In genomic region chr17:50329716-50330115, GRCh38 we compare ENCODE assay signal across 26 cellular contexts. TPM values are rescaled to one million over a fixed set of nuclear protein-coding genes. Genes with fewer than 3 reads are reported as not detected.
"Had no signal": no experiment of that assay in that cellular context is flagged by ENCODE, and none has a peak within 500 bp of the region (broad histone marks: within the 10 kb centered on the region; RNA-seq: fewer than 3 reads in every experiment).

No MANE protein-coding gene starts in this region.

- DNase-seq: activated CD4-positive, alpha-beta T cell treated with anti-CD3 and anti-CD28 coated beads for 36 hours; activated CD4-positive, CD25-positive, alpha-beta regulatory T cell; activated CD8-positive, alpha-beta T cell treated with anti-CD3 and anti-CD28 coated beads, Interleukin-2, amount 10 ng/mL, durations not matched to agents 7 days and 5 days; activated naive CD4-positive, alpha-beta T cell treated with Interleukin-2 at 50 U/mL for 16 hours; anterior cingulate cortex; cerebellar nuclear complex; dorsolateral prefrontal cortex; effector memory CD4-positive, alpha-beta T cell; left colon; mammary epithelial cell; midbrain; naive thymus-derived CD4-positive, alpha-beta T cell; right lobe of liver; stimulated activated CD4-positive, alpha-beta T cell treated with anti-CD3 and anti-CD28 coated beads, Interleukin-12 subunit alpha, Interleukin-12 subunit beta, amount 100 ng/mL, for 4 hours; stimulated activated CD4-positive, alpha-beta T cell treated with anti-CD3 and anti-CD28 coated beads, Interleukin-4, amount 100 ng/mL, for 1 hour; stimulated activated naive CD8-positive, alpha-beta T cell treated with anti-CD3 and anti-CD28 coated beads, Interleukin-15, amount 100 ng/mL, for 72 hours; substantia nigra; uterus had no signal

- H3K9me3 Mint-ChIP-seq: naive thymus-derived CD4-positive, alpha-beta T cell; stimulated activated naive CD8-positive, alpha-beta T cell treated with anti-CD3 and anti-CD28 coated beads, Interleukin-15, amount 100 ng/mL, for 72 hours; type B pancreatic cell had no signal

- H3K9me3 ChIP-seq: gastroesophageal sphincter, right lobe of liver, uterus had no signal

- H3K4me2 ChIP-seq: hepatocyte had no signal

- FAIRE-seq: keratinocyte had no signal

- H2AFZ ChIP-seq: hepatocyte had no signal

- H3K4me1 ChIP-seq: gastroesophageal sphincter, right lobe of liver, uterus had no signal

- H3K27ac Mint-ChIP-seq: activated CD4-positive, alpha-beta T cell treated with anti-CD3 and anti-CD28 coated beads for 36 hours; activated CD8-positive, alpha-beta T cell treated with anti-CD3 and anti-CD28 coated beads, Interleukin-2, amount 10 ng/mL, durations not matched to agents 7 days and 5 days; activated naive CD8-positive, alpha-beta T cell; type B pancreatic cell had no signal

- H3K4me3 ChIP-seq: coronary artery, dorsolateral prefrontal cortex, gastroesophageal sphincter, hepatocyte, right lobe of liver, uterus had no signal

- H3K36me3 ChIP-seq: gastroesophageal sphincter, right lobe of liver, uterus had no signal

- ATAC-seq: activated CD4-positive, alpha-beta T cell treated with anti-CD3 and anti-CD28 coated beads for 36 hours; activated CD8-positive, alpha-beta T cell treated with anti-CD3 and anti-CD28 coated beads, Interleukin-2, amount 10 ng/mL, durations not matched to agents 7 days and 5 days; gastroesophageal sphincter; left colon; naive thymus-derived CD4-positive, alpha-beta T cell; right lobe of liver; stimulated activated naive CD8-positive, alpha-beta T cell treated with anti-CD3 and anti-CD28 coated beads, Interleukin-15, amount 100 ng/mL, for 72 hours had no signal

- H3K4me3 Mint-ChIP-seq: activated CD4-positive, alpha-beta T cell treated with anti-CD3 and anti-CD28 coated beads for 36 hours; activated CD8-positive, alpha-beta T cell treated with anti-CD3 and anti-CD28 coated beads, Interleukin-2, amount 10 ng/mL, durations not matched to agents 7 days and 5 days; activated naive CD8-positive, alpha-beta T cell; naive thymus-derived CD4-positive, alpha-beta T cell; stimulated activated naive CD8-positive, alpha-beta T cell treated with anti-CD3 and anti-CD28 coated beads, Interleukin-15, amount 100 ng/mL, for 72 hours; type B pancreatic cell had no signal

- H3K27ac ChIP-seq: coronary artery, gastroesophageal sphincter, hepatocyte, right lobe of liver, uterus had no signal

- H3K27me3 ChIP-seq: dorsolateral prefrontal cortex, hepatocyte, right lobe of liver, uterus had no signal

- H3K36me3 Mint-ChIP-seq: activated naive CD8-positive, alpha-beta T cell; type B pancreatic cell had no signal

RNA-seq across cellular contexts. Expression of gene EME1, which starts 43.3 kb away (rescaled TPM):
- polyA plus RNA-seq: naive thymus-derived CD4-positive, alpha-beta T cell had no signal

RNA-seq across cellular contexts. Expression of gene TMEM92, which starts 55.5 kb away (rescaled TPM):
- total RNA-seq: activated CD8-positive, alpha-beta T cell treated with anti-CD3 and anti-CD28 coated beads, Interleukin-2, amount 10 ng/mL, durations not matched to agents 7 days and 5 days; fibroblast of villous mesenchyme; skeletal muscle tissue had no signal
- polyA plus RNA-seq: naive thymus-derived CD4-positive, alpha-beta T cell had no signal
